In genomic region chr1:24743404-24744211, GRCh38 we compare ENCODE assay signal across 9 cellular contexts. TPM values are rescaled to one million over a fixed set of nuclear protein-coding genes. Genes with fewer than 3 reads are reported as not detected.
DNase-seq lines count a peak whose midpoint lies in the region; ATAC-seq, FAIRE-seq and TF ChIP-seq lines count a peak whose summit lies in the region.
"Had no signal": no experiment of that assay in that cellular context is flagged by ENCODE, and none has a peak within 500 bp of the region (broad histone marks: within the 10 kb centered on the region; RNA-seq: fewer than 3 reads in every experiment).

No MANE protein-coding gene starts in this region.

- H3K4me1 ChIP-seq in Caco-2 (peaks cover 21% of the 10 kb centered on the region), KMS-11 (ENCODE audit: low read depth, poor library complexity, severe bottlenecking) (peaks cover 45% of the 10 kb centered on the region)

- H3K9me3 ChIP-seq in Caco-2 = no peaks in the 10 kb centered on the region

- DNase-seq in Caco-2 (peak in 1 of 2 experiments; percentile 53), bronchial epithelial cell (ENCODE audit: low read depth) (peak; percentile 67), midbrain (lab: John Stamatoyannopoulos, UW) (peak; percentile 59), SW 1271 (lab: John Stamatoyannopoulos, UW) (no peak)
- no peak for DNase-seq in stimulated activated naive CD4-positive, alpha-beta T cell (lab: John Stamatoyannopoulos, UW)

- peak overlapping the region; percentile 84 for H3K27ac ChIP-seq in KMS-11

- no peak for TF ChIP-seq CTCF in Caco-2 (IDR thresholded peaks at IDR 0.05; ENCODE audit: insufficient read depth in 1 of 2, low read depth in 1 of 2, low read length in 1 of 2, severe bottlenecking in 1 of 2, unreplicated experiment in 1 of 2)
- TF ChIP-seq CTCF in KMS-11 (conservative IDR thresholded peaks at IDR 0.05; ENCODE audit: low read depth, low read length) = no peak
- no peak for TF ChIP-seq CTCF in bronchial epithelial cell (IDR thresholded peaks at IDR 0.05; ENCODE audit: insufficient read depth, low read length, severe bottlenecking)

- H3K36me3 Mint-ChIP-seq in Caco-2 (ENCODE audit: insufficient read depth, unreplicated experiment) = peaks cover 30% of the 10 kb centered on the region

- peaks cover 23% of the 10 kb centered on the region for H3K4me1 Mint-ChIP-seq in Caco-2 (ENCODE audit: low read depth, unreplicated experiment)

- H3K9me3 Mint-ChIP-seq in Caco-2 (ENCODE audit: unreplicated experiment) = no peaks in the 10 kb centered on the region

- no peak overlapping the region for H3K4me3 ChIP-seq in Caco-2 (ENCODE audit: low read depth, low read length)
- H3K4me3 ChIP-seq in KMS-11 (IDR thresholded peaks at IDR 0.05; ENCODE audit: insufficient read depth, low read depth, low read length) = no peak overlapping the region
- H3K4me3 ChIP-seq in bronchial epithelial cell (ENCODE audit: low read depth, low read length) = no peak overlapping the region

- FAIRE-seq in bronchial epithelial cell (lab: Jason Lieb, UNC) = no peak

- peak overlapping the region; percentile 82 for H3K27ac Mint-ChIP-seq in Caco-2 (ENCODE audit: unreplicated experiment)

- H3K4me2 ChIP-seq in KMS-11 = peak overlapping the region; percentile 99

- no peaks in the 10 kb centered on the region for H3K36me3 ChIP-seq in Caco-2 (ENCODE audit: control insufficient read depth, insufficient read depth, low read length)
- H3K36me3 ChIP-seq in KMS-11 (ENCODE audit: insufficient read depth) = no peaks in the 10 kb centered on the region
- no peaks in the 10 kb centered on the region for H3K36me3 ChIP-seq in bronchial epithelial cell (ENCODE audit: control insufficient read depth, insufficient read depth, low read length)

- POLR2A ChIA-PET in Caco-2 (lab: Charles Lee) = no interaction called here

- peaks cover 28% of the 10 kb centered on the region for H3K79me2 ChIP-seq in KMS-11 (ENCODE audit: insufficient read depth, low read depth)

- peak overlapping the region; percentile 84 for H3K4me3 Mint-ChIP-seq in Caco-2 (ENCODE audit: unreplicated experiment)

- intact Hi-C loops in Caco-2 (cut with micrococcal nuclease; ENCODE audit: unreplicated experiment) = no loop called here

- peak overlapping the region; percentile 45; the same call in 1 of the 2 replicates for H2AFZ ChIP-seq in KMS-11 (ENCODE audit: low read depth)

- no peaks in the 10 kb centered on the region for H3K27me3 ChIP-seq in Caco-2 (replicated peaks; ENCODE audit: control insufficient read depth, insufficient read depth, low read length)
- no peaks in the 10 kb centered on the region for H3K27me3 ChIP-seq in KMS-11 (ENCODE audit: insufficient read depth, low read depth)
- H3K27me3 ChIP-seq in bronchial epithelial cell (ENCODE audit: control insufficient read depth, insufficient read depth, low read length) = no peaks in the 10 kb centered on the region

- H4K20me1 ChIP-seq in KMS-11 (ENCODE audit: insufficient read depth) = no peaks in the 10 kb centered on the region

- no peak for ATAC-seq in HG03039 (IDR thresholded peaks at IDR 0.05; ENCODE audit: unreplicated experiment)
- no peak for ATAC-seq in GM21390 (IDR thresholded peaks at IDR 0.05; ENCODE audit: unreplicated experiment)
- ATAC-seq: left colon had no signal

- H3K27me3 Mint-ChIP-seq in Caco-2 (ENCODE audit: insufficient read depth, unreplicated experiment) = no peaks in the 10 kb centered on the region

- H3K9ac ChIP-seq in KMS-11 = peak overlapping the region; percentile 61; the same call in 1 of the 2 replicates

- BruUV-seq in Caco-2 (replicated peaks; lab: Mats Ljungman, UMichigan) = no TSS peak

- CTCF ChIA-PET in Caco-2 (lab: Charles Lee) = interaction anchor here (0.6 to 1.0 kb wide), 2 partner anchors 60 to 87 kb away, joined by 3 read pairs; no protein-coding TSS in a partner anchor

RNA-seq across cellular contexts. Expression of gene CLIC4, which starts 1.6 kb away (rescaled TPM):
- total RNA-seq in Caco-2 (2022) = 125 and 140 TPM in 2 replicates
- 120 and 141 TPM in 2 replicates for total RNA-seq in bronchial epithelial cell

Comparison
In these comparisons a context has a peak if more than half of its experiments do, and no peak if none do; other contexts are left out.
1. DNase-seq: peak in bronchial epithelial cell (single experiment) and midbrain (single experiment); none in stimulated activated naive CD4-positive, alpha-beta T cell (0 of 6) and SW 1271 (0 of 2).